31 cellular contexts compared by ENCODE assay signal in genomic region chr6:166630421-166630820, GRCh38.
"Had no signal": no experiment of that assay in that cellular context is flagged by ENCODE, and none has a peak within 500 bp of the region (broad histone marks: within the 10 kb centered on the region; RNA-seq: fewer than 3 reads in every experiment).

No MANE protein-coding gene starts in this region.

- H3K4me3 Mint-ChIP-seq: activated CD4-positive, alpha-beta memory T cell treated with anti-CD3 and anti-CD28 coated beads for 36 hours; activated naive CD4-positive, alpha-beta T cell treated with anti-CD3 and anti-CD28 coated beads for 36 hours; activated naive CD8-positive, alpha-beta T cell treated with anti-CD3 and anti-CD28 coated beads for 36 hours; activated T-helper 1 cell treated with anti-CD3 and anti-CD28 coated beads, Interleukin-12 subunit alpha, Interleukin-12 subunit beta, Interleukin-2, Interleukin-4 antibody, amounts not matched to agents 30 ng/mL and 10 ng/mL and 1 ng/mL, durations not matched to agents 14 hours and 24 hours and 36 hours; endodermal cell; nephron; stimulated activated effector memory CD8-positive, alpha-beta T cell treated with anti-CD3 and anti-CD28 coated beads, Interleukin-12 subunit alpha, Interleukin-12 subunit beta, amount 100 ng/mL, for 72 hours; T-helper 17 cell had no signal

- ATAC-seq: activated CD4-positive, CD25-positive, alpha-beta regulatory T cell treated with anti-CD3 and anti-CD28 coated beads, Interleukin-2, amount 50 U/mL, for 24 hours; foreskin keratinocyte; heart right ventricle; left lobe of liver; lower lobe of right lung; mucosa of descending colon; right lobe of liver; stimulated activated effector memory CD8-positive, alpha-beta T cell treated with anti-CD3 and anti-CD28 coated beads, Interleukin-12 subunit alpha, Interleukin-12 subunit beta, amount 100 ng/mL, for 72 hours; T-helper 17 cell had no signal

- H3K4me1 ChIP-seq: foreskin keratinocyte had no signal

- H3K27me3 ChIP-seq: adrenal gland, esophagus muscularis mucosa, neutrophil, right lobe of liver, stomach, thyroid gland, upper lobe of left lung had no signal

- H3K9me3 ChIP-seq: adrenal gland, esophagus muscularis mucosa, heart right ventricle, lower lobe of right lung, mucosa of descending colon, neutrophil, right lobe of liver, stomach, thyroid gland, upper lobe of left lung had no signal

- H3K9me3 Mint-ChIP-seq: activated CD4-positive, alpha-beta memory T cell treated with anti-CD3 and anti-CD28 coated beads for 36 hours; activated naive CD4-positive, alpha-beta T cell treated with anti-CD3 and anti-CD28 coated beads for 36 hours; activated naive CD8-positive, alpha-beta T cell treated with anti-CD3 and anti-CD28 coated beads for 36 hours; activated T-helper 1 cell treated with anti-CD3 and anti-CD28 coated beads, Interleukin-12 subunit alpha, Interleukin-12 subunit beta, Interleukin-2, Interleukin-4 antibody, amounts not matched to agents 30 ng/mL and 10 ng/mL and 1 ng/mL, durations not matched to agents 14 hours and 24 hours and 36 hours; endodermal cell; stimulated activated effector memory CD8-positive, alpha-beta T cell treated with anti-CD3 and anti-CD28 coated beads, Interleukin-12 subunit alpha, Interleukin-12 subunit beta, amount 100 ng/mL, for 72 hours had no signal

- H3K36me3 ChIP-seq: adrenal gland, heart right ventricle, lower lobe of right lung, neutrophil, right lobe of liver, stomach, thyroid gland, upper lobe of left lung, WERI-Rb-1 had no signal

- H3K4me3 ChIP-seq: adrenal gland, esophagus muscularis mucosa, heart right ventricle, lower lobe of right lung, mucosa of descending colon, right lobe of liver, stomach, thyroid gland, upper lobe of left lung had no signal

- H3K27ac ChIP-seq: adrenal gland, esophagus muscularis mucosa, foreskin keratinocyte, lower lobe of right lung, neutrophil, right lobe of liver, stomach, thyroid gland, WERI-Rb-1 had no signal

- H3K36me3 Mint-ChIP-seq: activated CD4-positive, alpha-beta memory T cell treated with anti-CD3 and anti-CD28 coated beads for 36 hours; activated naive CD8-positive, alpha-beta T cell treated with anti-CD3 and anti-CD28 coated beads for 36 hours had no signal

- DNase-seq: activated CD4-positive, alpha-beta memory T cell treated with anti-CD3 and anti-CD28 coated beads for 36 hours; activated CD4-positive, alpha-beta T cell treated with anti-CD3 and anti-CD28 coated beads for 48 hours; activated CD8-positive, alpha-beta memory T cell treated with anti-CD3 and anti-CD28 coated beads, Interleukin-2, amount 50 U/mL, for 4 hours; activated effector memory CD4-positive, alpha-beta T cell treated with anti-CD3 and anti-CD28 coated beads, Interleukin-2, amount 50 U/mL, for 16 hours; activated naive CD4-positive, alpha-beta T cell treated with anti-CD3 and anti-CD28 coated beads for 36 hours; activated naive CD8-positive, alpha-beta T cell treated with anti-CD3 and anti-CD28 coated beads for 36 hours; activated T-cell treated with anti-CD3 and anti-CD28 coated beads, Interleukin-2, amount 50 U/mL, for 1 hour; adrenal gland; caudate nucleus; endodermal cell; foreskin keratinocyte; heart right ventricle; kidney glomerular epithelial cell; lower lobe of right lung; mucosa of descending colon; stimulated activated CD4-positive, alpha-beta T cell treated with anti-CD3 and anti-CD28 coated beads, Interleukin-12 subunit alpha, Interleukin-12 subunit beta, amount 100 ng/mL, for 4 hours; stimulated activated CD4-positive, alpha-beta T cell treated with anti-CD3 and anti-CD28 coated beads, Interleukin-4, amount 100 ng/mL, for 1 hour; stomach; T-helper 17 cell; T1000; thyroid gland; upper lobe of left lung; WERI-Rb-1 had no signal

- H3K27ac Mint-ChIP-seq: activated CD4-positive, alpha-beta memory T cell treated with anti-CD3 and anti-CD28 coated beads for 36 hours; activated naive CD4-positive, alpha-beta T cell treated with anti-CD3 and anti-CD28 coated beads for 36 hours; activated naive CD8-positive, alpha-beta T cell treated with anti-CD3 and anti-CD28 coated beads for 36 hours; activated T-helper 1 cell treated with anti-CD3 and anti-CD28 coated beads, Interleukin-12 subunit alpha, Interleukin-12 subunit beta, Interleukin-2, Interleukin-4 antibody, amounts not matched to agents 30 ng/mL and 10 ng/mL and 1 ng/mL, durations not matched to agents 14 hours and 24 hours and 36 hours; endodermal cell; nephron; stimulated activated effector memory CD8-positive, alpha-beta T cell treated with anti-CD3 and anti-CD28 coated beads, Interleukin-12 subunit alpha, Interleukin-12 subunit beta, amount 100 ng/mL, for 72 hours; T-helper 17 cell had no signal
